ENCODE assay signal across 1 cellular context in the genomic region with DNA sequence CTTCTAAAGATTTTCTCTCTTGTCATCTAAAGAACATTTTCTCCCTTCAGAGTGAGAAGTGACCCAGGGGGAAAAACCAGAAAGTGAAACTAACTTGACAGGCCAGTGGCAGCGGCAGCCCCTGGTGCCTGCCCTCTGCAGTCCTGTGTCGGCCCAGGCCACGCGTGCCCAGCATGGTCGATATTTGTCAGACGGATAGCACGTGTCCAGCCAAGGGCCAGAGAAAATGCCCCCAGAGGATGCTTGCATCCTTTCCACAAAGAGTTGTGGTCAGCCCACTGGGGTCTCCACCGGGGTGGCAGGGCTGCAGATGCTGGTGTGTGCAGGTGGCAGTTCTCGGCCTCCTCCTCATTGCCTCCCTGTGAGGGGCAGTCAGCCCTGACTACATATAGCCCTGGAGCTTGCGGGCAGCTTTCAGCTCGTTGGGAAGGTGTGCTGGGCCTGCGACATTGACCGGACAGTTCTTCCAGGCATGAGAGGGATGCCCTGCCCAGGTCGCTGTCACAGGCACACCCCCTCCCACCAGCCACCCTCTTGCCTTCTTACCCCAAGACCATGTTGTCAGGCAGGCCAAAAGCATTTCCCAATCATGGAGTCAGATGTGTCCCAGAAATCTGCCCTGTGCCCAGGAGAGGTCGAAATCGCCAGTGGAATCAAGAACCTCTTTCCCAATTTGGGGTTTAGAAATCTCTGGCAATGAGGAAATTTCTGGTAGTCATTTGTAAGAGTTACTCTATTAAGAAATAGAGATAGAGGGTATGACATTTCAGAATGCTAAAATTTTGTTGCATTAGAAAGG.
TF ChIP-seq lines count a peak whose summit lies in the region.

No MANE protein-coding gene starts in this region.

TF ChIP-seq in IMR-90, 13 proteins besides CTCF, POLR2A, EP300 and RAD21:
- TF ChIP-seq MAZ (IDR thresholded peaks at IDR 0.05; ENCODE audit: borderline replicate concordance, low read depth, low read length) (no peak), SMC3 (IDR thresholded peaks at IDR 0.05; ENCODE audit: low read depth, low read length) (no peak), FOS (IDR thresholded peaks at IDR 0.05; ENCODE audit: low read depth, low read length) (no peak), CHD1 (IDR thresholded peaks at IDR 0.05; ENCODE audit: low read depth, low read length) (no peak), BHLHE40 (IDR thresholded peaks at IDR 0.05; ENCODE audit: low read depth, low read length) (no peak), CEBPB (IDR thresholded peaks at IDR 0.05; ENCODE audit: low read depth, low read length) (no peak), RCOR1 (IDR thresholded peaks at IDR 0.05; ENCODE audit: insufficient replicate concordance, low read length) (no peak), NFE2L2 (IDR thresholded peaks at IDR 0.05; ENCODE audit: low read depth, low read length) (no peak), RFX5 (IDR thresholded peaks at IDR 0.05; ENCODE audit: low read depth, low read length) (no peak), MXI1 (IDR thresholded peaks at IDR 0.05; ENCODE audit: borderline replicate concordance, low read depth, low read length) (no peak), MAFK (IDR thresholded peaks at IDR 0.05; ENCODE audit: low read depth, low read length) (no peak)
- TF ChIP-seq, protein P1, sequence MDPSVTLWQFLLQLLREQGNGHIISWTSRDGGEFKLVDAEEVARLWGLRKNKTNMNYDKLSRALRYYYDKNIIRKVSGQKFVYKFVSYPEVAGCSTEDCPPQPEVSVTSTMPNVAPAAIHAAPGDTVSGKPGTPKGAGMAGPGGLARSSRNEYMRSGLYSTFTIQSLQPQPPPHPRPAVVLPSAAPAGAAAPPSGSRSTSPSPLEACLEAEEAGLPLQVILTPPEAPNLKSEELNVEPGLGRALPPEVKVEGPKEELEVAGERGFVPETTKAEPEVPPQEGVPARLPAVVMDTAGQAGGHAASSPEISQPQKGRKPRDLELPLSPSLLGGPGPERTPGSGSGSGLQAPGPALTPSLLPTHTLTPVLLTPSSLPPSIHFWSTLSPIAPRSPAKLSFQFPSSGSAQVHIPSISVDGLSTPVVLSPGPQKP (IDR thresholded peaks at IDR 0.05; ENCODE audit: borderline replicate concordance, low read depth, low read length), result no peak
- TF ChIP-seq, protein P2, sequence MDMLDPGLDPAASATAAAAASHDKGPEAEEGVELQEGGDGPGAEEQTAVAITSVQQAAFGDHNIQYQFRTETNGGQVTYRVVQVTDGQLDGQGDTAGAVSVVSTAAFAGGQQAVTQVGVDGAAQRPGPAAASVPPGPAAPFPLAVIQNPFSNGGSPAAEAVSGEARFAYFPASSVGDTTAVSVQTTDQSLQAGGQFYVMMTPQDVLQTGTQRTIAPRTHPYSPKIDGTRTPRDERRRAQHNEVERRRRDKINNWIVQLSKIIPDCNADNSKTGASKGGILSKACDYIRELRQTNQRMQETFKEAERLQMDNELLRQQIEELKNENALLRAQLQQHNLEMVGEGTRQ (IDR thresholded peaks at IDR 0.05; ENCODE audit: low read depth, low read length), result no peak
